Comparison of ENCODE assay signal across 22 cellular contexts in genomic region chr2:90221300-90221651, GRCh38.
"Had no signal": no experiment of that assay in that cellular context is flagged by ENCODE, and none has a peak within 500 bp of the region (broad histone marks: within the 10 kb centered on the region; RNA-seq: fewer than 3 reads in every experiment).

No MANE protein-coding gene starts in this region.

- H3K9me3 Mint-ChIP-seq: activated CD8-positive, alpha-beta T cell treated with anti-CD3 and anti-CD28 coated beads for 36 hours; activated naive CD4-positive, alpha-beta T cell treated with anti-CD3 and anti-CD28 coated beads, Interleukin-2, amount 10 ng/mL, durations not matched to agents 7 days and 5 days; activated naive CD8-positive, alpha-beta T cell treated with anti-CD3 and anti-CD28 coated beads for 36 hours; activated T-helper 2 cell treated with anti-CD3 and anti-CD28 coated beads, Interferon-gamma antibody, Interleukin-2, Interleukin-4, amounts not matched to agents 10 μg/mL and 5 μg/mL and 100 μg/mL, durations not matched to agents 14 hours and 24 hours and 36 hours had no signal

- H3K27me3 Mint-ChIP-seq: activated naive CD4-positive, alpha-beta T cell treated with anti-CD3 and anti-CD28 coated beads, Interleukin-2, amount 10 ng/mL, durations not matched to agents 7 days and 5 days; T-helper 17 cell had no signal

- H3K36me3 Mint-ChIP-seq: activated naive CD4-positive, alpha-beta T cell treated with anti-CD3 and anti-CD28 coated beads, Interleukin-2, amount 10 ng/mL, durations not matched to agents 7 days and 5 days; activated naive CD8-positive, alpha-beta T cell treated with anti-CD3 and anti-CD28 coated beads for 36 hours had no signal

- H3K27me3 ChIP-seq: brain microvascular endothelial cell, cardiac muscle cell had no signal

- H3K4me3 Mint-ChIP-seq: activated CD8-positive, alpha-beta T cell treated with anti-CD3 and anti-CD28 coated beads for 36 hours; activated naive CD4-positive, alpha-beta T cell treated with anti-CD3 and anti-CD28 coated beads, Interleukin-2, amount 10 ng/mL, durations not matched to agents 7 days and 5 days; activated naive CD8-positive, alpha-beta T cell treated with anti-CD3 and anti-CD28 coated beads for 36 hours; activated T-cell treated with anti-CD3 and anti-CD28 coated beads, Interleukin-2, amount 50 U/mL, for 72 hours; T-helper 17 cell had no signal

- H3K36me3 ChIP-seq: brain microvascular endothelial cell, cardiac muscle cell had no signal

- H3K4me1 Mint-ChIP-seq: activated naive CD4-positive, alpha-beta T cell treated with anti-CD3 and anti-CD28 coated beads, Interleukin-2, amount 10 ng/mL, durations not matched to agents 7 days and 5 days; activated naive CD8-positive, alpha-beta T cell treated with anti-CD3 and anti-CD28 coated beads for 36 hours; T-helper 17 cell had no signal

- H3K27ac Mint-ChIP-seq: activated CD8-positive, alpha-beta T cell treated with anti-CD3 and anti-CD28 coated beads for 36 hours; activated naive CD4-positive, alpha-beta T cell treated with anti-CD3 and anti-CD28 coated beads, Interleukin-2, amount 10 ng/mL, durations not matched to agents 7 days and 5 days; activated naive CD8-positive, alpha-beta T cell treated with anti-CD3 and anti-CD28 coated beads for 36 hours; activated T-cell treated with anti-CD3 and anti-CD28 coated beads, Interleukin-2, amount 50 U/mL, for 72 hours; activated T-helper 2 cell treated with anti-CD3 and anti-CD28 coated beads, Interferon-gamma antibody, Interleukin-2, Interleukin-4, amounts not matched to agents 10 μg/mL and 5 μg/mL and 100 μg/mL, durations not matched to agents 14 hours and 24 hours and 36 hours; T-helper 17 cell had no signal

- DNase-seq: activated CD4-positive, alpha-beta T cell treated with anti-CD3 and anti-CD28 coated beads for 4 hours; activated CD8-positive, alpha-beta memory T cell treated with anti-CD3 and anti-CD28 coated beads, Interleukin-2, amount 50 U/mL, for 4 hours; activated CD8-positive, alpha-beta T cell treated with anti-CD3 and anti-CD28 coated beads for 36 hours; activated gamma-delta T cell treated with Interleukin-2 at 50 U/mL for 16 hours; activated naive CD4-positive, alpha-beta T cell treated with anti-CD3 and anti-CD28 coated beads, Interleukin-2, amount 10 ng/mL, durations not matched to agents 7 days and 5 days; activated naive CD8-positive, alpha-beta T cell treated with anti-CD3 and anti-CD28 coated beads for 36 hours; activated T-cell treated with anti-CD3 and anti-CD28 coated beads, Interleukin-2, amount 50 U/mL, for 72 hours; brain microvascular endothelial cell; KBM-7; NCI-H1092; NCI-H1417; NCI-H1930; NCI-H2171; NCI-H226; NCI-H82; PC-3; SHP77 treated with DMSO at 0.1 percent for 48 hours; T-helper 17 cell; T-helper 9 cell had no signal

- H3K4me3 ChIP-seq: cardiac muscle cell had no signal

- ATAC-seq: activated CD8-positive, alpha-beta T cell treated with anti-CD3 and anti-CD28 coated beads for 36 hours; activated T-cell treated with anti-CD3 and anti-CD28 coated beads, Interleukin-2, amount 50 U/mL, for 72 hours; PC-3; T-helper 17 cell had no signal

- H3K27ac ChIP-seq: brain microvascular endothelial cell, cardiac muscle cell, VCaP had no signal
